1 cellular context compared by ENCODE assay signal in genomic region chr15:56931674-56932507, GRCh38.
TF ChIP-seq lines count a peak whose summit lies in the region.

No MANE protein-coding gene starts in this region.

TF ChIP-seq in A549, 52 proteins besides CTCF, POLR2A, EP300 and RAD21 (continued from another document):
- no peak for TF ChIP-seq JUN (IDR thresholded peaks at IDR 0.05)
- no peak for TF ChIP-seq PBX3 (IDR thresholded peaks at IDR 0.05)
- TF ChIP-seq MAZ (IDR thresholded peaks at IDR 0.05; ENCODE audit: borderline replicate concordance, low read depth, low read length), result no peak
- TF ChIP-seq POLR2AphosphoS2 (conservative IDR thresholded peaks at IDR 0.05; ENCODE audit: low read length), result no peak
